19 cellular contexts compared by ENCODE assay signal in the genomic region with DNA sequence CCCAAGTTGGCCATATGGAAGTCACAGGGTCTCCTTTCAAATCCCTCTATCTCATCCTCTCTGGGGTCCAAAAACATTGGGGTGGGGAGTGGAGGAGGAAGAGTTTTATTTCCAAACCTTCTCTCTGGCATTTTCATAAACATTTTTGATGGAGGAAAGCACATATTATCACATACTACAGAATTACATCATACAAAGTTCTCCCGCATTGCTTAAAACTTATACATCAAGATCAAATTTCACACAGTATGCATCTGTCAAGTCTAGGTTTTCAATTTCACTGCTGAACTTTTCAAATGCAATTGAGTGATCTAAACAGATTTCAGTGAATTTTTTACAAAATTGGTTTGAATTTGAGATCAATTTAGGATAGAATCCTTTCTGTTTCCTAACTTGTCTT. TPM values are rescaled to one million over a fixed set of nuclear protein-coding genes. Genes with fewer than 3 reads are reported as not detected.
DNase-seq lines count a peak whose midpoint lies in the region; TF ChIP-seq lines count a peak whose summit lies in the region.
"Had no signal": no experiment of that assay in that cellular context is flagged by ENCODE, and none has a peak within 500 bp of the region (broad histone marks: within the 10 kb centered on the region; RNA-seq: fewer than 3 reads in every experiment).

No MANE protein-coding gene starts in this region.

- H3K27me3 ChIP-seq in A673 (replicated peaks; ENCODE audit: insufficient read depth, low read depth, low read length, poor library complexity) (no peaks in the 10 kb centered on the region), adipocyte (replicated peaks; ENCODE audit: control insufficient read depth, insufficient read depth, low read length) (peaks cover 3% of the 10 kb centered on the region)

- DNase-seq in A673 (ENCODE audit: low spot score), result peak; percentile 14
- peak; percentile 44 for DNase-seq in adipocyte (ENCODE audit: low read depth)
- no peak for DNase-seq in NCI-H2029 treated with DMSO at 0.1 percent for 48 hours (lab: John Stamatoyannopoulos, UW)
- no peak for DNase-seq in OCI-M1 (lab: John Stamatoyannopoulos, UW)
- no peak for DNase-seq in MV-4-11 (lab: John Stamatoyannopoulos, UW)
- DNase-seq: EL, KBM-7, NCI-H1694, NCI-H2081 treated with DMSO at 0.1 percent for 48 hours, NCI-H2227 treated with DMSO at 0.1 percent for 48 hours, NCI-H510A, NCI-H748 treated with DMSO at 0.1 percent for 48 hours had no signal

- BruUV-seq in A673 (replicated peaks; lab: Mats Ljungman, UMichigan), result no TSS peak

- peaks cover 45% of the 10 kb centered on the region for H3K4me1 Mint-ChIP-seq in nephron

- H3K4me1 ChIP-seq in A673 (ENCODE audit: insufficient read depth, low read length, poor library complexity, severe bottlenecking), result peaks cover 10% of the 10 kb centered on the region
- H3K4me1 ChIP-seq in HEK293 (ENCODE audit: control insufficient read depth, insufficient read depth, low read length), result no peaks in the 10 kb centered on the region
- H3K4me1 ChIP-seq in adipocyte (ENCODE audit: control insufficient read depth, insufficient read depth, low read length), result peaks cover under 1% of the 10 kb centered on the region

- H3K9me3 ChIP-seq in A673 (ENCODE audit: low read depth, low read length, poor library complexity, severe bottlenecking) (no peaks in the 10 kb centered on the region), HEK293 (ENCODE audit: control insufficient read depth, insufficient read depth, low read depth, low read length) (no peaks in the 10 kb centered on the region), adipocyte (ENCODE audit: control insufficient read depth, low read length) (no peaks in the 10 kb centered on the region)

- H3K36me3 Mint-ChIP-seq in nephron (ENCODE audit: low read depth), result peaks cover 12% of the 10 kb centered on the region
- H3K36me3 Mint-ChIP-seq: CD14-positive monocyte had no signal

- H3K9me3 Mint-ChIP-seq in nephron, result no peaks in the 10 kb centered on the region

- H3K4me3 Mint-ChIP-seq in nephron, result no peak overlapping the region
- H3K4me3 Mint-ChIP-seq: B cell, CD14-positive monocyte had no signal

- H3K36me3 ChIP-seq in A673 (ENCODE audit: insufficient read depth, low read length, poor library complexity, severe bottlenecking) (no peaks in the 10 kb centered on the region), HEK293 (ENCODE audit: control insufficient read depth in 2 of 2, insufficient read depth in 1 of 2, low read length in 2 of 2) (no peaks in the 10 kb centered on the region), adipocyte (ENCODE audit: control insufficient read depth, insufficient read depth, low read length, severe bottlenecking) (no peaks in the 10 kb centered on the region)

- intact Hi-C loops in A673 (cut with micrococcal nuclease; ENCODE audit: unreplicated experiment), result no loop called here

- CTCF ChIA-PET in A673 (lab: Charles Lee) (no interaction called here), HEK293 (lab: Yijun Ruan, JAX) (no interaction called here)

- H3K27me3 Mint-ChIP-seq in nephron (ENCODE audit: low read depth), result peaks cover 13% of the 10 kb centered on the region

- no peak overlapping the region for H3K9ac ChIP-seq in adipocyte (ENCODE audit: low read length)

- H3K4me3 ChIP-seq in A673 (ENCODE audit: low read depth, low read length, poor library complexity, severe bottlenecking) (no peak overlapping the region), HEK293 (ENCODE audit: low read depth, low read length) (no peak overlapping the region), adipocyte (ENCODE audit: low read length) (no peak overlapping the region)
- H3K4me3 ChIP-seq: GM12878 had no signal

- TF ChIP-seq CTCF in A673 (conservative IDR thresholded peaks at IDR 0.05; ENCODE audit: low read depth, low read length), result no peak
- TF ChIP-seq CTCF in HEK293 (tag by site-specific recombination; IDR thresholded peaks at IDR 0.05), result no peak
- no peak for TF ChIP-seq CTCF in nephron (IDR thresholded peaks at IDR 0.05; ENCODE audit: unreplicated experiment in 3 of 3)

- H3K27ac ChIP-seq in A673 (ENCODE audit: low read depth, low read length, poor library complexity, severe bottlenecking) (peak overlapping the region; percentile 43), HEK293 (ENCODE audit: extremely low read depth, low read depth, low read length) (no peak overlapping the region)

- POLR2A ChIA-PET in A673 (lab: Charles Lee; ENCODE audit: low non-redundant PET) (no interaction called here), HEK293 (lab: Yijun Ruan, JAX) (no interaction called here)

- peak overlapping the region; percentile 41 to 73 (median 56) for H3K27ac Mint-ChIP-seq in nephron
- H3K27ac Mint-ChIP-seq: B cell, CD14-positive monocyte had no signal

TF ChIP-seq in HEK293, 187 proteins besides CTCF, POLR2A, EP300 and RAD21 (continues in another document):
- TF ChIP-seq ZNF548 (tag by site-specific recombination; IDR thresholded peaks at IDR 0.05), result no peak
- no peak for TF ChIP-seq HOXC10 (CRISPR knock-in tag; IDR thresholded peaks at IDR 0.05)
- TF ChIP-seq GLIS1 (tag by site-specific recombination; IDR thresholded peaks at IDR 0.05), result peak; percentile 74
- TF ChIP-seq, protein P1, sequence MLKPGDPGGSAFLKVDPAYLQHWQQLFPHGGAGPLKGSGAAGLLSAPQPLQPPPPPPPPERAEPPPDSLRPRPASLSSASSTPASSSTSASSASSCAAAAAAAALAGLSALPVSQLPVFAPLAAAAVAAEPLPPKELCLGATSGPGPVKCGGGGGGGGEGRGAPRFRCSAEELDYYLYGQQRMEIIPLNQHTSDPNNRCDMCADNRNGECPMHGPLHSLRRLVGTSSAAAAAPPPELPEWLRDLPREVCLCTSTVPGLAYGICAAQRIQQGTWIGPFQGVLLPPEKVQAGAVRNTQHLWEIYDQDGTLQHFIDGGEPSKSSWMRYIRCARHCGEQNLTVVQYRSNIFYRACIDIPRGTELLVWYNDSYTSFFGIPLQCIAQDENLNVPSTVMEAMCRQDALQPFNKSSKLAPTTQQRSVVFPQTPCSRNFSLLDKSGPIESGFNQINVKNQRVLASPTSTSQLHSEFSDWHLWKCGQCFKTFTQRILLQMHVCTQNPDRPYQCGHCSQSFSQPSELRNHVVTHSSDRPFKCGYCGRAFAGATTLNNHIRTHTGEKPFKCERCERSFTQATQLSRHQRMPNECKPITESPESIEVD (tag by site-specific recombination; IDR thresholded peaks at IDR 0.05), result peak; percentile 45
- TF ChIP-seq ZNF335 (tag by site-specific recombination; conservative IDR thresholded peaks at IDR 0.05), result peak; percentile 62; the same call in 1 of the 2 replicates
- TF ChIP-seq, protein P2, sequence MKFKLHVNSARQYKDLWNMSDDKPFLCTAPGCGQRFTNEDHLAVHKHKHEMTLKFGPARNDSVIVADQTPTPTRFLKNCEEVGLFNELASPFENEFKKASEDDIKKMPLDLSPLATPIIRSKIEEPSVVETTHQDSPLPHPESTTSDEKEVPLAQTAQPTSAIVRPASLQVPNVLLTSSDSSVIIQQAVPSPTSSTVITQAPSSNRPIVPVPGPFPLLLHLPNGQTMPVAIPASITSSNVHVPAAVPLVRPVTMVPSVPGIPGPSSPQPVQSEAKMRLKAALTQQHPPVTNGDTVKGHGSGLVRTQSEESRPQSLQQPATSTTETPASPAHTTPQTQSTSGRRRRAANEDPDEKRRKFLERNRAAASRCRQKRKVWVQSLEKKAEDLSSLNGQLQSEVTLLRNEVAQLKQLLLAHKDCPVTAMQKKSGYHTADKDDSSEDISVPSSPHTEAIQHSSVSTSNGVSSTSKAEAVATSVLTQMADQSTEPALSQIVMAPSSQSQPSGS (tag by site-specific recombination; IDR thresholded peaks at IDR 0.05; ENCODE audit: low read depth), result 0 out of 2 replicates have a peak, but pooled peaks have one; percentile 41
- peak; percentile 40 for TF ChIP-seq ZNF366 (tag by site-specific recombination; conservative IDR thresholded peaks at IDR 0.05)
- TF ChIP-seq, protein P3, sequence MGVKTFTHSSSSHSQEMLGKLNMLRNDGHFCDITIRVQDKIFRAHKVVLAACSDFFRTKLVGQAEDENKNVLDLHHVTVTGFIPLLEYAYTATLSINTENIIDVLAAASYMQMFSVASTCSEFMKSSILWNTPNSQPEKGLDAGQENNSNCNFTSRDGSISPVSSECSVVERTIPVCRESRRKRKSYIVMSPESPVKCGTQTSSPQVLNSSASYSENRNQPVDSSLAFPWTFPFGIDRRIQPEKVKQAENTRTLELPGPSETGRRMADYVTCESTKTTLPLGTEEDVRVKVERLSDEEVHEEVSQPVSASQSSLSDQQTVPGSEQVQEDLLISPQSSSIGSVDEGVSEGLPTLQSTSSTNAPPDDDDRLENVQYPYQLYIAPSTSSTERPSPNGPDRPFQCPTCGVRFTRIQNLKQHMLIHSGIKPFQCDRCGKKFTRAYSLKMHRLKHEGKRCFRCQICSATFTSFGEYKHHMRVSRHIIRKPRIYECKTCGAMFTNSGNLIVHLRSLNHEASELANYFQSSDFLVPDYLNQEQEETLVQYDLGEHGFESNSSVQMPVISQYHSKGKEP (tag by site-specific recombination; IDR thresholded peaks at IDR 0.05), result peak; percentile 35; the same call in 1 of the 2 replicates
- TF ChIP-seq PRDM1 (tag by site-specific recombination; IDR thresholded peaks at IDR 0.05), result 0 out of 2 replicates have a peak, but pooled peaks have one; percentile 16
- TF ChIP-seq OSR2 (tag by site-specific recombination; IDR thresholded peaks at IDR 0.05), result no peak
- TF ChIP-seq, protein P4, sequence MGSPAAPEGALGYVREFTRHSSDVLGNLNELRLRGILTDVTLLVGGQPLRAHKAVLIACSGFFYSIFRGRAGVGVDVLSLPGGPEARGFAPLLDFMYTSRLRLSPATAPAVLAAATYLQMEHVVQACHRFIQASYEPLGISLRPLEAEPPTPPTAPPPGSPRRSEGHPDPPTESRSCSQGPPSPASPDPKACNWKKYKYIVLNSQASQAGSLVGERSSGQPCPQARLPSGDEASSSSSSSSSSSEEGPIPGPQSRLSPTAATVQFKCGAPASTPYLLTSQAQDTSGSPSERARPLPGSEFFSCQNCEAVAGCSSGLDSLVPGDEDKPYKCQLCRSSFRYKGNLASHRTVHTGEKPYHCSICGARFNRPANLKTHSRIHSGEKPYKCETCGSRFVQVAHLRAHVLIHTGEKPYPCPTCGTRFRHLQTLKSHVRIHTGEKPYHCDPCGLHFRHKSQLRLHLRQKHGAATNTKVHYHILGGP (tag by site-specific recombination; IDR thresholded peaks at IDR 0.05), result no peak
- TF ChIP-seq ZEB2 (tag by site-specific recombination; IDR thresholded peaks at IDR 0.05), result peak; percentile 59; the same call in 1 of the 2 replicates
- peak; percentile 69 for TF ChIP-seq ZNF629 (tag by site-specific recombination; IDR thresholded peaks at IDR 0.05)

RNA-seq across cellular contexts. Expression of a gene that starts 6.1 kb away (rescaled TPM):
- not detected in 2 replicates for total RNA-seq in A673 (2021)
- total RNA-seq: B cell; GM12878; SK-MEL-5; T-helper 1 cell treated with Interleukin-12 subunit alpha and Interleukin-12 subunit beta and Interleukin-4 antibody, amounts not matched to agents 30 ng/mL and 1 ng/mL, for 36 hours had no signal

Comparison
In these comparisons a context has a peak if more than half of its experiments do, and no peak if none do; other contexts are left out.
1. DNase-seq: peak in A673 (single experiment) and adipocyte (single experiment); none in NCI-H2029 treated with DMSO at 0.1 percent for 48 hours (single experiment), OCI-M1 (single experiment) and MV-4-11 (single experiment).